8 cellular contexts compared by ENCODE assay signal in genomic region chr16:28924762-28925385, GRCh38. TPM values are rescaled to one million over a fixed set of nuclear protein-coding genes. Genes with fewer than 3 reads are reported as not detected.
DNase-seq lines count a peak whose midpoint lies in the region; ATAC-seq and TF ChIP-seq lines count a peak whose summit lies in the region.

Gene RABEP2 (minus strand): TSS chr16:28925238. CDS start chr16:28925163, 75 bp downstream.

- peak within 1 kb of the TSS; percentile 99 for H3K27ac Mint-ChIP-seq in activated CD4-positive, alpha-beta T cell treated with anti-CD3 and anti-CD28 coated beads, Interleukin-2, amount 10 ng/mL, durations not matched to agents 7 days and 5 days

- peak within 1 kb of the TSS; percentile 90 to 97 for H3K27ac ChIP-seq in coronary artery

- H3K4me1 Mint-ChIP-seq in activated CD4-positive, alpha-beta T cell treated with anti-CD3 and anti-CD28 coated beads, Interleukin-2, amount 10 ng/mL, durations not matched to agents 7 days and 5 days: peaks cover 23% of the 10 kb centered on the region

- POLR2A ChIA-PET in activated CD4-positive, alpha-beta T cell treated with anti-CD3 and anti-CD28 coated beads, Interleukin-2, amount 10 ng/mL, durations not matched to agents 7 days and 5 days (lab: Charles Lee): no interaction called here

- no peaks in the 10 kb centered on the region for H3K36me3 ChIP-seq in BE2C

- no peaks in the 10 kb centered on the region for H3K27me3 Mint-ChIP-seq in activated CD4-positive, alpha-beta T cell treated with anti-CD3 and anti-CD28 coated beads, Interleukin-2, amount 10 ng/mL, durations not matched to agents 7 days and 5 days

- peak; percentile 54 for ATAC-seq in GM19328 (IDR thresholded peaks at IDR 0.05; ENCODE audit: unreplicated experiment)
- ATAC-seq in HG03460 (IDR thresholded peaks at IDR 0.05; ENCODE audit: unreplicated experiment): peak; percentile 42
- ATAC-seq in left colon: peak; percentile 82

- intact Hi-C loops in left colon (cut with DNase I, micrococcal nuclease): no loop called here

- H3K4me3 ChIP-seq in BE2C (ENCODE audit: low read depth, low read length) (peak within 1 kb of the TSS; percentile 72), coronary artery (peak within 1 kb of the TSS; percentile 91)

- H3K36me3 Mint-ChIP-seq in activated CD4-positive, alpha-beta T cell treated with anti-CD3 and anti-CD28 coated beads, Interleukin-2, amount 10 ng/mL, durations not matched to agents 7 days and 5 days (ENCODE audit: low read depth): peaks cover 10% of the 10 kb centered on the region

- peak within 1 kb of the TSS; percentile 94 for H3K4me3 Mint-ChIP-seq in activated CD4-positive, alpha-beta T cell treated with anti-CD3 and anti-CD28 coated beads, Interleukin-2, amount 10 ng/mL, durations not matched to agents 7 days and 5 days

- H3K27me3 ChIP-seq in BE2C: no peaks in the 10 kb centered on the region

- H3K9me3 Mint-ChIP-seq in activated CD4-positive, alpha-beta T cell treated with anti-CD3 and anti-CD28 coated beads, Interleukin-2, amount 10 ng/mL, durations not matched to agents 7 days and 5 days: no peaks in the 10 kb centered on the region

- TF ChIP-seq CTCF in BE2C (IDR thresholded peaks at IDR 0.05; ENCODE audit: low read depth, low read length): no peak
- TF ChIP-seq CTCF in coronary artery (IDR thresholded peaks at IDR 0.05): no peak

- H3K9me3 ChIP-seq in BE2C: no peaks in the 10 kb centered on the region

- CTCF ChIA-PET in activated CD4-positive, alpha-beta T cell treated with anti-CD3 and anti-CD28 coated beads, Interleukin-2, amount 10 ng/mL, durations not matched to agents 7 days and 5 days (lab: Charles Lee): interaction anchor here (1.6 to 2.0 kb wide), 2 partner anchors 20 to 44 kb away, joined by 4 to 7 read pairs; no protein-coding TSS in a partner anchor

- H3K4me1 ChIP-seq in BE2C: no peaks in the 10 kb centered on the region

- DNase-seq in BE2C (peak; percentile 96), NCI-H524 treated with DMSO at 0.1 percent for 48 hours (lab: John Stamatoyannopoulos, UW) (peak; percentile 28), coronary artery (ENCODE audit: low spot score) (peak; percentile 93), left colon (peak; percentile 98 to 99)
- DNase-seq in activated CD4-positive, alpha-beta T cell treated with anti-CD3 and anti-CD28 coated beads, Interleukin-2, amount 10 ng/mL, durations not matched to agents 7 days and 5 days: peak; percentile 95
- peak; percentile 97 for DNase-seq in stimulated activated CD4-positive, alpha-beta T cell treated with anti-CD3 and anti-CD28 coated beads, Interleukin-1b, Interleukin-23, amount 100 ng/mL, for 48 hours

RNA-seq across cellular contexts. Expression of gene RABEP2, which starts in this region (rescaled TPM):
- polyA plus RNA-seq in BE2C (2012; ENCODE audit: insufficient read depth, insufficient read length, low read depth): 47.7 TPM
- 10 to 100 TPM; 16.8 to 21.1 TPM for total RNA-seq in activated CD4-positive, alpha-beta T cell treated with anti-CD3 and anti-CD28 coated beads, Interleukin-2, amount 10 ng/mL, durations not matched to agents 7 days and 5 days
- 10 to 100 TPM; 39.6 to 41.4 TPM for total RNA-seq in left colon

Comparison
In these comparisons a context has a peak if more than half of its experiments do, and no peak if none do; other contexts are left out.
1. Peak in every context shown above with its lines: DNase-seq, ATAC-seq, H3K4me3 ChIP-seq and H3K27ac ChIP-seq.
2. DNase-seq: peak in every context shown above with its lines; median percentile 98 in left colon; 97 in stimulated activated CD4-positive, alpha-beta T cell treated with anti-CD3 and anti-CD28 coated beads, Interleukin-1b, Interleukin-23, amount 100 ng/mL, for 48 hours; 96 in BE2C; 95 in activated CD4-positive, alpha-beta T cell treated with anti-CD3 and anti-CD28 coated beads, Interleukin-2, amount 10 ng/mL, durations not matched to agents 7 days and 5 days; 93 in coronary artery; 28 in NCI-H524 treated with DMSO at 0.1 percent for 48 hours.